1 cellular context compared by ENCODE assay signal in genomic region chrX:44484607-44485146, GRCh38.
A peak's percentile ranks its signal among the peaks of the same experiment; 100 is the strongest.
TF ChIP-seq lines count a peak whose summit lies in the region.

No MANE protein-coding gene starts in this region.

TF ChIP-seq in K562, 482 proteins besides CTCF, POLR2A, EP300 and RAD21 (continued from another document):
- TF ChIP-seq USF2 (CRISPR knock-in tag; IDR thresholded peaks at IDR 0.05) (0 out of 2 replicates have a peak, but pooled peaks have one; percentile 38), ARID1B (IDR thresholded peaks at IDR 0.05) (peak; percentile 77), ILF3 (IDR thresholded peaks at IDR 0.05; ENCODE audit: borderline replicate concordance) (no peak), CBFB (CRISPR knock-in tag; IDR thresholded peaks at IDR 0.05) (no peak), LCOR (CRISPR knock-in tag; IDR thresholded peaks at IDR 0.05) (peak; percentile 65; the same call in 1 of the 2 replicates), FOXK1 (CRISPR knock-in tag; IDR thresholded peaks at IDR 0.05; ENCODE audit: borderline replicate concordance) (no peak), ZFP36 (IDR thresholded peaks at IDR 0.05; ENCODE audit: low read depth, low read length, partially characterized antibody) (peak; percentile 18), SMARCC2 (IDR thresholded peaks at IDR 0.05; ENCODE audit: low read depth) (no peak), NKRF (IDR thresholded peaks at IDR 0.05; ENCODE audit: borderline replicate concordance) (no peak), BMI1 (IDR thresholded peaks at IDR 0.05; ENCODE audit: low read length) (no peak), ZFX (CRISPR knock-in tag; IDR thresholded peaks at IDR 0.05) (peak; percentile 54), ZNF668 (CRISPR knock-in tag; IDR thresholded peaks at IDR 0.05) (no peak), KLF6 (CRISPR knock-in tag; IDR thresholded peaks at IDR 0.05; ENCODE audit: borderline replicate concordance) (no peak), MNT (conservative IDR thresholded peaks at IDR 0.05) (peak; percentile 10 to 64; a peak in 2 of 4 replicates), ZNF518B (CRISPR knock-in tag; IDR thresholded peaks at IDR 0.05) (no peak), ZBTB5 (IDR thresholded peaks at IDR 0.05) (no peak), YY1 (IDR thresholded peaks at IDR 0.05; ENCODE audit: borderline replicate concordance in 1 of 3, control insufficient read depth in 1 of 3, extremely low read depth in 1 of 3, insufficient read depth in 3 of 3, insufficient read length in 1 of 3, insufficient replicate concordance in 2 of 3, low read depth in 1 of 3, low read length in 2 of 3) (peak in 1 of 3 experiments; percentile 16), TRIM24 (IDR thresholded peaks at IDR 0.05) (peak; percentile 69 to 77), CREM (IDR thresholded peaks at IDR 0.05; ENCODE audit: low read depth) (peak; percentile 57), SMARCA4 (IDR thresholded peaks at IDR 0.05) (peak; percentile 44; the same call in 1 of the 2 replicates), ZNF780A (CRISPR knock-in tag; IDR thresholded peaks at IDR 0.05) (no peak), ZNF639 (CRISPR knock-in tag; conservative IDR thresholded peaks at IDR 0.05 in 1 of 2, IDR thresholded peaks at IDR 0.05 in 1 of 2) (no peak), MEIS2 (IDR thresholded peaks at IDR 0.05; ENCODE audit: partially characterized antibody) (peak; percentile 86), TOE1 (IDR thresholded peaks at IDR 0.05; ENCODE audit: borderline replicate concordance) (no peak), TOE1 (CRISPR knock-in tag; IDR thresholded peaks at IDR 0.05; ENCODE audit: borderline replicate concordance, low read depth) (no peak), ETV5 (CRISPR knock-in tag; IDR thresholded peaks at IDR 0.05; ENCODE audit: low read depth) (no peak), STAT6 (CRISPR knock-in tag; IDR thresholded peaks at IDR 0.05) (no peak), TFAM (CRISPR knock-in tag; conservative IDR thresholded peaks at IDR 0.05) (no peak), BHLHE40 (IDR thresholded peaks at IDR 0.05; ENCODE audit: low read length) (peak; percentile 76), CCNT2 (IDR thresholded peaks at IDR 0.05; ENCODE audit: borderline replicate concordance, extremely low read depth, insufficient read length, low read depth, low read length) (peak; percentile 15), ATF3 (IDR thresholded peaks at IDR 0.05) (peak; percentile 96), ATF3 (CRISPR knock-in tag; conservative IDR thresholded peaks at IDR 0.05) (peak; percentile 64; the same call in 1 of the 2 replicates), ATF4 (CRISPR knock-in tag; IDR thresholded peaks at IDR 0.05) (0 out of 2 replicates have a peak, but pooled peaks have one; percentile 26), NR2C2 (CRISPR knock-in tag; IDR thresholded peaks at IDR 0.05) (no peak), NR2C2 (tag; IDR thresholded peaks at IDR 0.05) (peak; percentile 27; the same call in 1 of the 2 replicates), KDM1A (IDR thresholded peaks at IDR 0.05) (peak; percentile 50 to 63; a peak in 2 of 4 replicates), RCOR1 (IDR thresholded peaks at IDR 0.05; ENCODE audit: borderline replicate concordance in 1 of 2, low read depth in 2 of 2, low read length in 2 of 2) (peak in 1 of 2 experiments; percentile 66; a peak in 1 of 4 replicates), CEBPG (CRISPR knock-in tag; IDR thresholded peaks at IDR 0.05) (peak; percentile 58; the same call in 1 of the 2 replicates), CEBPG (tag; conservative IDR thresholded peaks at IDR 0.05 in 1 of 2, IDR thresholded peaks at IDR 0.05 in 1 of 2) (peak; percentile 62 to 91), ZKSCAN8 (CRISPR knock-in tag; IDR thresholded peaks at IDR 0.05) (peak; percentile 96), ELF2 (CRISPR knock-in tag; IDR thresholded peaks at IDR 0.05) (no peak), SMARCA5 (IDR thresholded peaks at IDR 0.05) (no peak), SRF (CRISPR knock-in tag; IDR thresholded peaks at IDR 0.05) (no peak), MAZ (CRISPR knock-in tag; conservative IDR thresholded peaks at IDR 0.05 in 1 of 2, IDR thresholded peaks at IDR 0.05 in 1 of 2) (peak in 1 of 2 experiments; percentile 43; a peak in 1 of 4 replicates), NRF1 (conservative IDR thresholded peaks at IDR 0.05 in 1 of 2, IDR thresholded peaks at IDR 0.05 in 1 of 2) (0 out of 4 replicates have a peak, but pooled peaks of 1 of the 2 experiments have one; percentile 1)
